14 cellular contexts compared by ENCODE assay signal in the genomic region with DNA sequence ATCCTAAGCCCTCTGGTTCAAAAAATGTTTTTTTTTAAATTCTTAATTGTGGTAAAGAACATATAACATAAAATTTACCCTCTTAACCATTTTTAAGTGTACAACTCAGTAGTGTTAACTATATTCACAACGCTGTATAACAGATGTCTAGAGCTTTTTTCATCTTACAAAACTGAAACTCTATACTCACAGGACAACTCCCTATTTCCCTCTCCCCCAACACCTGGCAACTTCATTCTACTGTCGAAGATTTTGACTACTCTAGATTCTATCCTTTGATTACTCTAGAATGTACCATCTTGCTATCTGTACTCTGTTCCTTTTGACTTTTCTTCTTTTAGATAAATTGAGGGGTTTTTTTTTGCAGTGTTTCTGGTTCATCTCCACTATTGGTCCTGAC.
DNase-seq lines count a peak whose midpoint lies in the region; ATAC-seq and TF ChIP-seq lines count a peak whose summit lies in the region.
"Had no signal": no experiment of that assay in that cellular context is flagged by ENCODE, and none has a peak within 500 bp of the region (broad histone marks: within the 10 kb centered on the region; RNA-seq: fewer than 3 reads in every experiment).

No MANE protein-coding gene starts in this region.

- H3K4me1 Mint-ChIP-seq in activated naive CD4-positive, alpha-beta T cell treated with anti-CD3 and anti-CD28 coated beads, Interleukin-2, amount 50 U/mL, for 24 hours = peaks cover 72% of the 10 kb centered on the region
- peaks cover 64% of the 10 kb centered on the region for H3K4me1 Mint-ChIP-seq in activated naive CD8-positive, alpha-beta T cell (ENCODE audit: low read depth)
- H3K4me1 Mint-ChIP-seq in stimulated activated memory B cell treated with anti-CD40 and anti-IgM and Interleukin-4, amounts not matched to agents 10 μg/mL and 1 μg/mL and 100 μg/mL, for 72 hours = peaks cover 21% of the 10 kb centered on the region

- H3K27ac ChIP-seq in left lung = no peak overlapping the region

- no peak overlapping the region for H3K4me3 ChIP-seq in left lung

- TF ChIP-seq CTCF in left lung (IDR thresholded peaks at IDR 0.05) = no peak

- H3K36me3 ChIP-seq in left lung = no peaks in the 10 kb centered on the region

- H3K4me1 ChIP-seq in left lung = no peaks in the 10 kb centered on the region

- H3K27me3 Mint-ChIP-seq in activated naive CD4-positive, alpha-beta T cell treated with anti-CD3 and anti-CD28 coated beads, Interleukin-2, amount 50 U/mL, for 24 hours = no peaks in the 10 kb centered on the region
- H3K27me3 Mint-ChIP-seq in activated naive CD8-positive, alpha-beta T cell = no peaks in the 10 kb centered on the region
- no peaks in the 10 kb centered on the region for H3K27me3 Mint-ChIP-seq in stimulated activated memory B cell treated with anti-CD40 and anti-IgM and Interleukin-4, amounts not matched to agents 10 μg/mL and 1 μg/mL and 100 μg/mL, for 72 hours
- H3K27me3 Mint-ChIP-seq: IgD-negative memory B cell had no signal

- peak; percentile 70 for ATAC-seq in HG02798 (IDR thresholded peaks at IDR 0.05; ENCODE audit: poor library complexity, unreplicated experiment)
- no peak for ATAC-seq in stimulated activated memory B cell treated with anti-CD40 and anti-IgM and Interleukin-4, amounts not matched to agents 10 μg/mL and 1 μg/mL and 100 μg/mL, for 72 hours
- ATAC-seq in left lung = no peak

- H3K9me3 Mint-ChIP-seq in activated naive CD4-positive, alpha-beta T cell treated with anti-CD3 and anti-CD28 coated beads, Interleukin-2, amount 50 U/mL, for 24 hours = no peaks in the 10 kb centered on the region
- H3K9me3 Mint-ChIP-seq in activated naive CD8-positive, alpha-beta T cell (ENCODE audit: low read depth) = no peaks in the 10 kb centered on the region
- H3K9me3 Mint-ChIP-seq in stimulated activated memory B cell treated with anti-CD40 and anti-IgM and Interleukin-4, amounts not matched to agents 10 μg/mL and 1 μg/mL and 100 μg/mL, for 72 hours = no peaks in the 10 kb centered on the region
- H3K9me3 Mint-ChIP-seq: activated naive CD4-positive, alpha-beta T cell treated with anti-CD3 and anti-CD28 coated beads for 36 hours; IgD-negative memory B cell had no signal

- DNase-seq in activated naive CD4-positive, alpha-beta T cell treated with Interleukin-2 at 50 U/mL for 16 hours = no peak
- DNase-seq in ureter (ENCODE audit: low spot score) (no peak), nucleus accumbens (lab: John Stamatoyannopoulos, UW) (no peak), left lung (no peak)
- DNase-seq: activated naive CD4-positive, alpha-beta T cell treated with anti-CD3 and anti-CD28 coated beads for 36 hours; NCI-H1436 treated with DMSO at 0.1 percent for 48 hours; NCI-H748 treated with DMSO at 0.1 percent for 48 hours; posterior cingulate gyrus; SIG-M5 had no signal

- peak overlapping the region; percentile 45 for H3K4me3 Mint-ChIP-seq in activated naive CD4-positive, alpha-beta T cell treated with anti-CD3 and anti-CD28 coated beads, Interleukin-2, amount 50 U/mL, for 24 hours
- H3K4me3 Mint-ChIP-seq in activated naive CD8-positive, alpha-beta T cell = no peak overlapping the region
- H3K4me3 Mint-ChIP-seq in stimulated activated memory B cell treated with anti-CD40 and anti-IgM and Interleukin-4, amounts not matched to agents 10 μg/mL and 1 μg/mL and 100 μg/mL, for 72 hours = no peak overlapping the region
- H3K4me3 Mint-ChIP-seq: activated naive CD4-positive, alpha-beta T cell treated with anti-CD3 and anti-CD28 coated beads for 36 hours; IgD-negative memory B cell had no signal

- H3K36me3 Mint-ChIP-seq in activated naive CD4-positive, alpha-beta T cell treated with anti-CD3 and anti-CD28 coated beads, Interleukin-2, amount 50 U/mL, for 24 hours = peaks cover 22% of the 10 kb centered on the region
- peaks cover 20% of the 10 kb centered on the region for H3K36me3 Mint-ChIP-seq in activated naive CD8-positive, alpha-beta T cell
- H3K36me3 Mint-ChIP-seq in stimulated activated memory B cell treated with anti-CD40 and anti-IgM and Interleukin-4, amounts not matched to agents 10 μg/mL and 1 μg/mL and 100 μg/mL, for 72 hours = peaks cover 20% of the 10 kb centered on the region

- intact Hi-C loops in left lung (cut with DNase I) = no loop called here

- no peaks in the 10 kb centered on the region for H3K27me3 ChIP-seq in left lung

- no peak overlapping the region for H3K27ac Mint-ChIP-seq in activated naive CD4-positive, alpha-beta T cell treated with anti-CD3 and anti-CD28 coated beads, Interleukin-2, amount 50 U/mL, for 24 hours
- peak overlapping the region; percentile 3 for H3K27ac Mint-ChIP-seq in activated naive CD8-positive, alpha-beta T cell
- H3K27ac Mint-ChIP-seq in stimulated activated memory B cell treated with anti-CD40 and anti-IgM and Interleukin-4, amounts not matched to agents 10 μg/mL and 1 μg/mL and 100 μg/mL, for 72 hours = peak overlapping the region; percentile 8
- H3K27ac Mint-ChIP-seq: activated naive CD4-positive, alpha-beta T cell treated with anti-CD3 and anti-CD28 coated beads for 36 hours had no signal

- no peaks in the 10 kb centered on the region for H3K9me3 ChIP-seq in left lung
